In the genomic region with DNA sequence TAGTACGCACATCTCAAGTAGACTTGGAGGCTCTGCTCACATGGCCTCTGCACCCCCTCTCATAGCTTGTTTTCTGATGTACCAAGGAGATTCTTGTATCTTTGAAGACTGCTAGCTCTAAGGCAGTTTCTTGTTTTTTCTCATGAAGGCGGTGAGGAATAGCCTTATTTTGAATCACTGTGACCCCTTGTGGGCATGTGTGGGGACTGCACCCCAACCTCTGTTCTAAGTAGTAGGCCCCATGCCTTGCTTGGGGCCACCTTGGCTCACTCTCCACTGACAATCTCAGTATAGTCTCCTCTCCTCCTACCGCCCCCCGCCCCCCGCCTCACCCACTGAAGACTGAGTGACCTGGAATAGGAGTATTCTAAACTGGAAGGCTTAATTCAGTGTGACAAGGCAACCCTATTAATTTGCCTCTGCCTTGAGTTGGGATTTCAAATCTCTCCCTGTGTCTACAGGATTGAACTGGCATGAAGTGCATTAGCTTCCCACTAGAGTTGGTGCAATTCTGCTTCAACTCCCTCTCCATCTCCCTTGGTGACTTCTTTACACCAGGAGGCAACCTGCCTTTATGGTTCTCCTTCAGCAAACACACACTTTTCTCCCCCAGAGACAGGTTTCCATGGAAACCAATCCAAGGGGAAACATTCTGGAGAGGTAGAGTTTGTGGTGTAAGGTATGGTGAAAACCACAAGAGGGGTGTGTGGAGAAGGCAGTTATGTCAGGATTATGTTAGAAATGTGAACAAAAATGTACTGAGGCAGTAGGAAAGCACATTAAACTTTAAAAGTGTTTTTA, we compare ENCODE assay signal across 8 cellular contexts.
DNase-seq lines count a peak whose midpoint lies in the region; ATAC-seq and TF ChIP-seq lines count a peak whose summit lies in the region.

No MANE protein-coding gene starts in this region.

- H3K27me3 Mint-ChIP-seq in effector memory CD8-positive, alpha-beta T cell, result peaks cover 2 to 13% of the 10 kb centered on the region in 2 donors
- no peaks in the 10 kb centered on the region for H3K27me3 Mint-ChIP-seq in mesothelial cell of epicardium (ENCODE audit: low read depth)

- ATAC-seq in effector memory CD8-positive, alpha-beta T cell (replicated peaks), result peak; percentile 65
- no peak for ATAC-seq in HG03135 (IDR thresholded peaks at IDR 0.05; ENCODE audit: unreplicated experiment)

- TF ChIP-seq CTCF in mesothelial cell of epicardium (IDR thresholded peaks at IDR 0.05; ENCODE audit: unreplicated experiment), result peak; percentile 67

- DNase-seq in COR-L47 (lab: John Stamatoyannopoulos, UW) (peak; percentile 30), H4 (ENCODE audit: low spot score) (peak; percentile 51), NCI-H2171 treated with DMSO at 0.1 percent for 48 hours (lab: John Stamatoyannopoulos, UW) (peak; percentile 10), mesothelial cell of epicardium (ENCODE audit: low spot score in 2 of 2, unreplicated experiment in 2 of 2) (peak in 1 of 2 experiments; percentile 51)
- DNase-seq in activated CD4-positive, alpha-beta T cell treated with anti-CD3 and anti-CD28 coated beads, Interleukin-2, amount 50 U/mL, for 1 hour, result peak; percentile 52
- peak; percentile 36 to 53 (median 41) for DNase-seq in effector memory CD8-positive, alpha-beta T cell
- DNase-seq in stimulated activated CD8-positive, alpha-beta memory T cell treated with anti-CD3 and anti-CD28 coated beads, Interleukin-4, amount 100 ng/mL, for 4 hours (ENCODE audit: low read depth in 2 of 2, low spot score in 1 of 2), result peak; percentile 6 to 33

- no peaks in the 10 kb centered on the region for H3K36me3 Mint-ChIP-seq in effector memory CD8-positive, alpha-beta T cell (ENCODE audit: insufficient read depth)
- peaks cover 2% of the 10 kb centered on the region for H3K36me3 Mint-ChIP-seq in mesothelial cell of epicardium

- no peak overlapping the region for H3K27ac Mint-ChIP-seq in effector memory CD8-positive, alpha-beta T cell
- H3K27ac Mint-ChIP-seq in mesothelial cell of epicardium, result no peak overlapping the region

- no peak overlapping the region for H3K4me3 Mint-ChIP-seq in effector memory CD8-positive, alpha-beta T cell
- H3K4me3 Mint-ChIP-seq in mesothelial cell of epicardium, result no peak overlapping the region

- H3K4me1 Mint-ChIP-seq in effector memory CD8-positive, alpha-beta T cell (ENCODE audit: low read depth in 2 of 2), result no peaks in the 10 kb centered on the region
- H3K4me1 Mint-ChIP-seq in mesothelial cell of epicardium, result no peaks in the 10 kb centered on the region

- no peaks in the 10 kb centered on the region for H3K9me3 Mint-ChIP-seq in effector memory CD8-positive, alpha-beta T cell
- peaks cover 31% of the 10 kb centered on the region for H3K9me3 Mint-ChIP-seq in mesothelial cell of epicardium
